Comparison of ENCODE assay signal across 1 cellular context in genomic region chr2:74833418-74834233, GRCh38.
TF ChIP-seq lines count a peak whose summit lies in the region.

Gene HK2 (plus strand): TSS chr2:74834127. CDS start chr2:74834581, 454 bp downstream.

TF ChIP-seq in HepG2, 621 proteins besides CTCF, POLR2A, EP300 and RAD21 (continued from another document and continues in another):
- TF ChIP-seq, protein P1, sequence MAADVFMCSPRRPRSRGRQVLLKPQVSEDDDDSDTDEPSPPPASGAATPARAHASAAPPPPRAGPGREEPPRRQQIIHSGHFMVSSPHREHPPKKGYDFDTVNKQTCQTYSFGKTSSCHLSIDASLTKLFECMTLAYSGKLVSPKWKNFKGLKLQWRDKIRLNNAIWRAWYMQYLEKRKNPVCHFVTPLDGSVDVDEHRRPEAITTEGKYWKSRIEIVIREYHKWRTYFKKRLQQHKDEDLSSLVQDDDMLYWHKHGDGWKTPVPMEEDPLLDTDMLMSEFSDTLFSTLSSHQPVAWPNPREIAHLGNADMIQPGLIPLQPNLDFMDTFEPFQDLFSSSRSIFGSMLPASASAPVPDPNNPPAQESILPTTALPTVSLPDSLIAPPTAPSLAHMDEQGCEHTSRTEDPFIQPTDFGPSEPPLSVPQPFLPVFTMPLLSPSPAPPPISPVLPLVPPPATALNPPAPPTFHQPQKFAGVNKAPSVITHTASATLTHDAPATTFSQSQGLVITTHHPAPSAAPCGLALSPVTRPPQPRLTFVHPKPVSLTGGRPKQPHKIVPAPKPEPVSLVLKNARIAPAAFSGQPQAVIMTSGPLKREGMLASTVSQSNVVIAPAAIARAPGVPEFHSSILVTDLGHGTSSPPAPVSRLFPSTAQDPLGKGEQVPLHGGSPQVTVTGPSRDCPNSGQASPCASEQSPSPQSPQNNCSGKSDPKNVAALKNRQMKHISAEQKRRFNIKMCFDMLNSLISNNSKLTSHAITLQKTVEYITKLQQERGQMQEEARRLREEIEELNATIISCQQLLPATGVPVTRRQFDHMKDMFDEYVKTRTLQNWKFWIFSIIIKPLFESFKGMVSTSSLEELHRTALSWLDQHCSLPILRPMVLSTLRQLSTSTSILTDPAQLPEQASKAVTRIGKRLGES (CRISPR knock-in tag; IDR thresholded peaks at IDR 0.05; ENCODE audit: borderline replicate concordance) = no peak
- TF ChIP-seq THYN1 (CRISPR knock-in tag; IDR thresholded peaks at IDR 0.05; ENCODE audit: borderline replicate concordance, low read depth) (no peak), MAFG (CRISPR knock-in tag; IDR thresholded peaks at IDR 0.05) (no peak), GTF2F1 (IDR thresholded peaks at IDR 0.05; ENCODE audit: low read length) (no peak), SMAD9 (CRISPR knock-in tag; IDR thresholded peaks at IDR 0.05) (no peak), HNF4A (CRISPR knock-in tag; IDR thresholded peaks at IDR 0.05) (no peak), SMARCC2 (IDR thresholded peaks at IDR 0.05) (no peak), ZNF792 (CRISPR knock-in tag; IDR thresholded peaks at IDR 0.05) (peak; percentile 67), NRL (CRISPR knock-in tag; IDR thresholded peaks at IDR 0.05; ENCODE audit: borderline replicate concordance) (peak; percentile 82; the same call in 1 of the 2 replicates), EEA1 (CRISPR knock-in tag; IDR thresholded peaks at IDR 0.05; ENCODE audit: borderline replicate concordance) (0 out of 2 replicates have a peak, but pooled peaks have one; percentile 10), NR2C2 (CRISPR knock-in tag; IDR thresholded peaks at IDR 0.05; ENCODE audit: borderline replicate concordance) (no peak), BATF2 (CRISPR knock-in tag; IDR thresholded peaks at IDR 0.05) (peak; percentile 11; the same call in 1 of the 2 replicates), ZNF619 (CRISPR knock-in tag; IDR thresholded peaks at IDR 0.05) (no peak), KLF12 (CRISPR knock-in tag; IDR thresholded peaks at IDR 0.05; ENCODE audit: borderline replicate concordance) (peak; percentile 68; the same call in 1 of the 2 replicates), FOSL2 (CRISPR knock-in tag; IDR thresholded peaks at IDR 0.05) (peak; percentile 29; the same call in 1 of the 2 replicates), ZFP82 (CRISPR knock-in tag; IDR thresholded peaks at IDR 0.05; ENCODE audit: borderline replicate concordance) (no peak), SNAI1 (CRISPR knock-in tag; IDR thresholded peaks at IDR 0.05; ENCODE audit: borderline replicate concordance) (no peak; the same call in 1 of the 2 replicates), MEIS2 (CRISPR knock-in tag; IDR thresholded peaks at IDR 0.05) (peak; percentile 52), KAT7 (CRISPR knock-in tag; IDR thresholded peaks at IDR 0.05; ENCODE audit: borderline replicate concordance) (no peak; the same call in 1 of the 2 replicates), TCF7L2 (IDR thresholded peaks at IDR 0.05; ENCODE audit: low read depth, low read length) (no peak), RBM39 (IDR thresholded peaks at IDR 0.05; ENCODE audit: low read depth, low read length, poor library complexity, severe bottlenecking) (peak; percentile 33), ZNF605 (CRISPR knock-in tag; IDR thresholded peaks at IDR 0.05) (no peak), ELF3 (CRISPR knock-in tag; IDR thresholded peaks at IDR 0.05) (peak; percentile 55; the same call in 1 of the 2 replicates), ATF5 (CRISPR knock-in tag; IDR thresholded peaks at IDR 0.05; ENCODE audit: low read depth) (peak; percentile 84; the same call in 1 of the 2 replicates), GZF1 (CRISPR knock-in tag; IDR thresholded peaks at IDR 0.05) (no peak), CBX2 (IDR thresholded peaks at IDR 0.05; ENCODE audit: low read depth, low read length) (no peak), CBX2 (CRISPR knock-in tag; IDR thresholded peaks at IDR 0.05; ENCODE audit: low read depth) (no peak), NR2F2 (IDR thresholded peaks at IDR 0.05; ENCODE audit: borderline replicate concordance, low read depth) (0 out of 2 replicates have a peak, but pooled peaks have one; percentile 34), ZNF414 (CRISPR knock-in tag; IDR thresholded peaks at IDR 0.05) (peak; percentile 19; the same call in 1 of the 2 replicates), HBP1 (CRISPR knock-in tag; IDR thresholded peaks at IDR 0.05; ENCODE audit: low read depth) (peak; percentile 75; the same call in 1 of the 2 replicates), KLF11 (CRISPR knock-in tag; IDR thresholded peaks at IDR 0.05) (peak; percentile 94; the same call in 1 of the 2 replicates), MEIS1 (CRISPR knock-in tag; IDR thresholded peaks at IDR 0.05; ENCODE audit: borderline replicate concordance) (peak; percentile 72; the same call in 1 of the 2 replicates), WIZ (CRISPR knock-in tag; IDR thresholded peaks at IDR 0.05) (0 out of 2 replicates have a peak, but pooled peaks have one; percentile 29), FOSL1 (CRISPR knock-in tag; IDR thresholded peaks at IDR 0.05; ENCODE audit: borderline replicate concordance) (no peak), ZFX (CRISPR knock-in tag; IDR thresholded peaks at IDR 0.05; ENCODE audit: low read depth) (peak; percentile 75), TEAD2 (CRISPR knock-in tag; IDR thresholded peaks at IDR 0.05) (0 out of 2 replicates have a peak, but pooled peaks have one; percentile 15), ZNF83 (CRISPR knock-in tag; IDR thresholded peaks at IDR 0.05; ENCODE audit: borderline replicate concordance) (peak; percentile 21; the same call in 1 of the 2 replicates)
- TF ChIP-seq, protein P2, sequence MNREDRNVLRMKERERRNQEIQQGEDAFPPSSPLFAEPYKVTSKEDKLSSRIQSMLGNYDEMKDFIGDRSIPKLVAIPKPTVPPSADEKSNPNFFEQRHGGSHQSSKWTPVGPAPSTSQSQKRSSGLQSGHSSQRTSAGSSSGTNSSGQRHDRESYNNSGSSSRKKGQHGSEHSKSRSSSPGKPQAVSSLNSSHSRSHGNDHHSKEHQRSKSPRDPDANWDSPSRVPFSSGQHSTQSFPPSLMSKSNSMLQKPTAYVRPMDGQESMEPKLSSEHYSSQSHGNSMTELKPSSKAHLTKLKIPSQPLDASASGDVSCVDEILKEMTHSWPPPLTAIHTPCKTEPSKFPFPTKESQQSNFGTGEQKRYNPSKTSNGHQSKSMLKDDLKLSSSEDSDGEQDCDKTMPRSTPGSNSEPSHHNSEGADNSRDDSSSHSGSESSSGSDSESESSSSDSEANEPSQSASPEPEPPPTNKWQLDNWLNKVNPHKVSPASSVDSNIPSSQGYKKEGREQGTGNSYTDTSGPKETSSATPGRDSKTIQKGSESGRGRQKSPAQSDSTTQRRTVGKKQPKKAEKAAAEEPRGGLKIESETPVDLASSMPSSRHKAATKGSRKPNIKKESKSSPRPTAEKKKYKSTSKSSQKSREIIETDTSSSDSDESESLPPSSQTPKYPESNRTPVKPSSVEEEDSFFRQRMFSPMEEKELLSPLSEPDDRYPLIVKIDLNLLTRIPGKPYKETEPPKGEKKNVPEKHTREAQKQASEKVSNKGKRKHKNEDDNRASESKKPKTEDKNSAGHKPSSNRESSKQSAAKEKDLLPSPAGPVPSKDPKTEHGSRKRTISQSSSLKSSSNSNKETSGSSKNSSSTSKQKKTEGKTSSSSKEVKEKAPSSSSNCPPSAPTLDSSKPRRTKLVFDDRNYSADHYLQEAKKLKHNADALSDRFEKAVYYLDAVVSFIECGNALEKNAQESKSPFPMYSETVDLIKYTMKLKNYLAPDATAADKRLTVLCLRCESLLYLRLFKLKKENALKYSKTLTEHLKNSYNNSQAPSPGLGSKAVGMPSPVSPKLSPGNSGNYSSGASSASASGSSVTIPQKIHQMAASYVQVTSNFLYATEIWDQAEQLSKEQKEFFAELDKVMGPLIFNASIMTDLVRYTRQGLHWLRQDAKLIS (CRISPR knock-in tag; IDR thresholded peaks at IDR 0.05) = no peak; the same call in 1 of the 2 replicates
- TF ChIP-seq, protein P3, sequence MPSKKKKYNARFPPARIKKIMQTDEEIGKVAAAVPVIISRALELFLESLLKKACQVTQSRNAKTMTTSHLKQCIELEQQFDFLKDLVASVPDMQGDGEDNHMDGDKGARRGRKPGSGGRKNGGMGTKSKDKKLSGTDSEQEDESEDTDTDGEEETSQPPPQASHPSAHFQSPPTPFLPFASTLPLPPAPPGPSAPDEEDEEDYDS (CRISPR knock-in tag; IDR thresholded peaks at IDR 0.05) = peak; percentile 96
- TF ChIP-seq, protein P4, sequence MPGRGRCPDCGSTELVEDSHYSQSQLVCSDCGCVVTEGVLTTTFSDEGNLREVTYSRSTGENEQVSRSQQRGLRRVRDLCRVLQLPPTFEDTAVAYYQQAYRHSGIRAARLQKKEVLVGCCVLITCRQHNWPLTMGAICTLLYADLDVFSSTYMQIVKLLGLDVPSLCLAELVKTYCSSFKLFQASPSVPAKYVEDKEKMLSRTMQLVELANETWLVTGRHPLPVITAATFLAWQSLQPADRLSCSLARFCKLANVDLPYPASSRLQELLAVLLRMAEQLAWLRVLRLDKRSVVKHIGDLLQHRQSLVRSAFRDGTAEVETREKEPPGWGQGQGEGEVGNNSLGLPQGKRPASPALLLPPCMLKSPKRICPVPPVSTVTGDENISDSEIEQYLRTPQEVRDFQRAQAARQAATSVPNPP (CRISPR knock-in tag; IDR thresholded peaks at IDR 0.05) = no peak
- TF ChIP-seq, protein P5, sequence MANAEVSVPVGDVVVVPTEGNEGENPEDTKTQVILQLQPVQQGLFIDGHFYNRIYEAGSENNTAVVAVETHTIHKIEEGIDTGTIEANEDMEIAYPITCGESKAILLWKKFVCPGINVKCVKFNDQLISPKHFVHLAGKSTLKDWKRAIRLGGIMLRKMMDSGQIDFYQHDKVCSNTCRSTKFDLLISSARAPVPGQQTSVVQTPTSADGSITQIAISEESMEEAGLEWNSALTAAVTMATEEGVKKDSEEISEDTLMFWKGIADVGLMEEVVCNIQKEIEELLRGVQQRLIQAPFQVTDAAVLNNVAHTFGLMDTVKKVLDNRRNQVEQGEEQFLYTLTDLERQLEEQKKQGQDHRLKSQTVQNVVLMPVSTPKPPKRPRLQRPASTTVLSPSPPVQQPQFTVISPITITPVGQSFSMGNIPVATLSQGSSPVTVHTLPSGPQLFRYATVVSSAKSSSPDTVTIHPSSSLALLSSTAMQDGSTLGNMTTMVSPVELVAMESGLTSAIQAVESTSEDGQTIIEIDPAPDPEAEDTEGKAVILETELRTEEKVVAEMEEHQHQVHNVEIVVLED (CRISPR knock-in tag; IDR thresholded peaks at IDR 0.05; ENCODE audit: borderline replicate concordance) = peak; percentile 64; the same call in 1 of the 2 replicates
- TF ChIP-seq, protein P6, sequence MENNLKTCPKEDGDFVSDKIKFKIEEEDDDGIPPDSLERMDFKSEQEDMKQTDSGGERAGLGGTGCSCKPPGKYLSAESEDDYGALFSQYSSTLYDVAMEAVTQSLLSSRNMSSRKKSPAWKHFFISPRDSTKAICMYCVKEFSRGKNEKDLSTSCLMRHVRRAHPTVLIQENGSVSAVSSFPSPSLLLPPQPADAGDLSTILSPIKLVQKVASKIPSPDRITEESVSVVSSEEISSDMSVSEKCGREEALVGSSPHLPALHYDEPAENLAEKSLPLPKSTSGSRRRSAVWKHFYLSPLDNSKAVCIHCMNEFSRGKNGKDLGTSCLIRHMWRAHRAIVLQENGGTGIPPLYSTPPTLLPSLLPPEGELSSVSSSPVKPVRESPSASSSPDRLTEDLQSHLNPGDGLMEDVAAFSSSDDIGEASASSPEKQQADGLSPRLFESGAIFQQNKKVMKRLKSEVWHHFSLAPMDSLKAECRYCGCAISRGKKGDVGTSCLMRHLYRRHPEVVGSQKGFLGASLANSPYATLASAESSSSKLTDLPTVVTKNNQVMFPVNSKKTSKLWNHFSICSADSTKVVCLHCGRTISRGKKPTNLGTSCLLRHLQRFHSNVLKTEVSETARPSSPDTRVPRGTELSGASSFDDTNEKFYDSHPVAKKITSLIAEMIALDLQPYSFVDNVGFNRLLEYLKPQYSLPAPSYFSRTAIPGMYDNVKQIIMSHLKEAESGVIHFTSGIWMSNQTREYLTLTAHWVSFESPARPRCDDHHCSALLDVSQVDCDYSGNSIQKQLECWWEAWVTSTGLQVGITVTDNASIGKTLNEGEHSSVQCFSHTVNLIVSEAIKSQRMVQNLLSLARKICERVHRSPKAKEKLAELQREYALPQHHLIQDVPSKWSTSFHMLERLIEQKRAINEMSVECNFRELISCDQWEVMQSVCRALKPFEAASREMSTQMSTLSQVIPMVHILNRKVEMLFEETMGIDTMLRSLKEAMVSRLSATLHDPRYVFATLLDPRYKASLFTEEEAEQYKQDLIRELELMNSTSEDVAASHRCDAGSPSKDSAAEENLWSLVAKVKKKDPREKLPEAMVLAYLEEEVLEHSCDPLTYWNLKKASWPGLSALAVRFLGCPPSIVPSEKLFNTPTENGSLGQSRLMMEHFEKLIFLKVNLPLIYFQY (CRISPR knock-in tag; IDR thresholded peaks at IDR 0.05; ENCODE audit: borderline replicate concordance) = peak; percentile 64; the same call in 1 of the 2 replicates
